ENCODE assay signal across 30 cellular contexts in genomic region chr6:75657327-75657726, GRCh38. TPM values are rescaled to one million over a fixed set of nuclear protein-coding genes. Genes with fewer than 3 reads are reported as not detected.
DNase-seq lines count a peak whose midpoint lies in the region; ATAC-seq and TF ChIP-seq lines count a peak whose summit lies in the region.
"Had no signal": no experiment of that assay in that cellular context is flagged by ENCODE, and none has a peak within 500 bp of the region (broad histone marks: within the 10 kb centered on the region; RNA-seq: fewer than 3 reads in every experiment).

No MANE protein-coding gene starts in this region.

- H3K4me3 Mint-ChIP-seq in activated CD8-positive, alpha-beta T cell treated with anti-CD3 and anti-CD28 coated beads for 36 hours: no peak overlapping the region
- no peak overlapping the region for H3K4me3 Mint-ChIP-seq in activated CD8-positive, alpha-beta T cell treated with anti-CD3 and anti-CD28 coated beads, Interleukin-2, amount 10 ng/mL, durations not matched to agents 7 days and 5 days
- H3K4me3 Mint-ChIP-seq in activated T-helper 17 cell treated with anti-CD3 and anti-CD28 coated beads, Interleukin-2, amount 50 U/mL, for 72 hours: no peak overlapping the region
- no peak overlapping the region for H3K4me3 Mint-ChIP-seq in memory B cell
- H3K4me3 Mint-ChIP-seq in stimulated activated effector memory CD8-positive, alpha-beta T cell treated with anti-CD3 and anti-CD28 coated beads, Interleukin-12 subunit alpha, Interleukin-12 subunit beta, amount 100 ng/mL, for 72 hours: no peak overlapping the region
- H3K4me3 Mint-ChIP-seq: activated naive CD8-positive, alpha-beta T cell treated with anti-CD3 and anti-CD28 coated beads for 36 hours; dendritic cell treated with granulocyte-macrophage colony-stimulating factor and Interleukin-4, amounts not matched to agents 40 ng/mL and 50 ng/mL, for 4 days; naive thymus-derived CD4-positive, alpha-beta T cell had no signal

- no peak for ATAC-seq in activated CD8-positive, alpha-beta T cell treated with anti-CD3 and anti-CD28 coated beads for 36 hours
- ATAC-seq in activated CD8-positive, alpha-beta T cell treated with anti-CD3 and anti-CD28 coated beads, Interleukin-2, amount 10 ng/mL, durations not matched to agents 7 days and 5 days: no peak
- ATAC-seq in activated T-helper 17 cell treated with anti-CD3 and anti-CD28 coated beads, Interleukin-2, amount 50 U/mL, for 72 hours (replicated peaks): no peak
- ATAC-seq in memory B cell (ENCODE audit: low read depth): no peak
- ATAC-seq in stimulated activated effector memory CD8-positive, alpha-beta T cell treated with anti-CD3 and anti-CD28 coated beads, Interleukin-12 subunit alpha, Interleukin-12 subunit beta, amount 100 ng/mL, for 72 hours: no peak
- ATAC-seq in GM21526 (IDR thresholded peaks at IDR 0.05; ENCODE audit: low FRiP score, unreplicated experiment): no peak
- ATAC-seq: gastrocnemius medialis; left ventricle myocardium superior; naive thymus-derived CD4-positive, alpha-beta T cell; Panc1 had no signal

- peaks cover 7% of the 10 kb centered on the region for H3K4me1 Mint-ChIP-seq in activated CD8-positive, alpha-beta T cell treated with anti-CD3 and anti-CD28 coated beads for 36 hours (ENCODE audit: low read depth)
- H3K4me1 Mint-ChIP-seq in activated CD8-positive, alpha-beta T cell treated with anti-CD3 and anti-CD28 coated beads, Interleukin-2, amount 10 ng/mL, durations not matched to agents 7 days and 5 days (ENCODE audit: low read depth): no peaks in the 10 kb centered on the region
- no peaks in the 10 kb centered on the region for H3K4me1 Mint-ChIP-seq in activated T-helper 17 cell treated with anti-CD3 and anti-CD28 coated beads, Interleukin-2, amount 50 U/mL, for 72 hours
- no peaks in the 10 kb centered on the region for H3K4me1 Mint-ChIP-seq in memory B cell
- H3K4me1 Mint-ChIP-seq in stimulated activated effector memory CD8-positive, alpha-beta T cell treated with anti-CD3 and anti-CD28 coated beads, Interleukin-12 subunit alpha, Interleukin-12 subunit beta, amount 100 ng/mL, for 72 hours: no peaks in the 10 kb centered on the region

- no peaks in the 10 kb centered on the region for H3K9me3 Mint-ChIP-seq in activated CD8-positive, alpha-beta T cell treated with anti-CD3 and anti-CD28 coated beads for 36 hours
- no peaks in the 10 kb centered on the region for H3K9me3 Mint-ChIP-seq in activated CD8-positive, alpha-beta T cell treated with anti-CD3 and anti-CD28 coated beads, Interleukin-2, amount 10 ng/mL, durations not matched to agents 7 days and 5 days (ENCODE audit: insufficient read depth)
- no peaks in the 10 kb centered on the region for H3K9me3 Mint-ChIP-seq in activated T-helper 17 cell treated with anti-CD3 and anti-CD28 coated beads, Interleukin-2, amount 50 U/mL, for 72 hours
- no peaks in the 10 kb centered on the region for H3K9me3 Mint-ChIP-seq in memory B cell
- no peaks in the 10 kb centered on the region for H3K9me3 Mint-ChIP-seq in stimulated activated effector memory CD8-positive, alpha-beta T cell treated with anti-CD3 and anti-CD28 coated beads, Interleukin-12 subunit alpha, Interleukin-12 subunit beta, amount 100 ng/mL, for 72 hours
- H3K9me3 Mint-ChIP-seq: activated naive CD8-positive, alpha-beta T cell treated with anti-CD3 and anti-CD28 coated beads for 36 hours; dendritic cell treated with granulocyte-macrophage colony-stimulating factor and Interleukin-4, amounts not matched to agents 40 ng/mL and 50 ng/mL, for 4 days had no signal

- no peak for TF ChIP-seq CTCF in activated CD8-positive, alpha-beta T cell treated with anti-CD3 and anti-CD28 coated beads for 36 hours (IDR thresholded peaks at IDR 0.05)

- intact Hi-C loops in activated CD8-positive, alpha-beta T cell treated with anti-CD3 and anti-CD28 coated beads for 36 hours (cut with micrococcal nuclease): no loop called here

- DNase-seq in activated CD8-positive, alpha-beta T cell treated with anti-CD3 and anti-CD28 coated beads for 36 hours: no peak
- DNase-seq in activated CD8-positive, alpha-beta T cell treated with anti-CD3 and anti-CD28 coated beads, Interleukin-2, amount 10 ng/mL, durations not matched to agents 7 days and 5 days: no peak
- DNase-seq in memory B cell (ENCODE audit: low spot score in 2 of 2) (no peak), NCI-H82 treated with DMSO at 0.1 percent for 48 hours (lab: John Stamatoyannopoulos, UW; ENCODE audit: unreplicated experiment) (no peak), SKM-1 treated with dmso at 0.1 percent for 144 hours (lab: John Stamatoyannopoulos, UW; ENCODE audit: unreplicated experiment) (no peak)
- DNase-seq in stimulated activated effector memory CD8-positive, alpha-beta T cell treated with anti-CD3 and anti-CD28 coated beads, Interleukin-12 subunit alpha, Interleukin-12 subunit beta, amount 100 ng/mL, for 72 hours (ENCODE audit: low spot score in 2 of 2): no peak
- DNase-seq: 8988T; activated CD4-positive, alpha-beta T cell treated with anti-CD3 and anti-CD28 coated beads, Interleukin-2, amount 50 U/mL, for 48 hours; activated CD4-positive, CD25-positive, alpha-beta regulatory T cell; activated CD8-positive, alpha-beta memory T cell treated with anti-CD3 and anti-CD28 coated beads, Interleukin-2, amount 50 U/mL, for 48 hours; activated naive CD8-positive, alpha-beta T cell treated with anti-CD3 and anti-CD28 coated beads for 36 hours; aorta; DMS53; gastrocnemius medialis; hypothalamus; left ventricle myocardium superior; naive thymus-derived CD4-positive, alpha-beta T cell; NCI-H1105; NCI-H1930; NCI-H524; NK-92 treated with Interleukin-12 subunit alpha and Interleukin-12 subunit beta, amount 100 ng/mL, for 24 hours; posterior cingulate gyrus; SHP77 treated with DMSO at 0.1 percent for 48 hours; sigmoid colon; stimulated activated CD4-positive, alpha-beta T cell treated with anti-CD3 and anti-CD28 coated beads, Interleukin-4, amount 100 ng/mL, for 4 hours; stimulated activated naive CD4-positive, alpha-beta T cell had no signal

- H3K27me3 Mint-ChIP-seq in activated CD8-positive, alpha-beta T cell treated with anti-CD3 and anti-CD28 coated beads for 36 hours: no peaks in the 10 kb centered on the region
- no peaks in the 10 kb centered on the region for H3K27me3 Mint-ChIP-seq in activated CD8-positive, alpha-beta T cell treated with anti-CD3 and anti-CD28 coated beads, Interleukin-2, amount 10 ng/mL, durations not matched to agents 7 days and 5 days (ENCODE audit: low read depth)
- H3K27me3 Mint-ChIP-seq in activated T-helper 17 cell treated with anti-CD3 and anti-CD28 coated beads, Interleukin-2, amount 50 U/mL, for 72 hours: no peaks in the 10 kb centered on the region
- H3K27me3 Mint-ChIP-seq in memory B cell: no peaks in the 10 kb centered on the region
- H3K27me3 Mint-ChIP-seq: activated naive CD8-positive, alpha-beta T cell treated with anti-CD3 and anti-CD28 coated beads for 36 hours; dendritic cell treated with granulocyte-macrophage colony-stimulating factor and Interleukin-4, amounts not matched to agents 40 ng/mL and 50 ng/mL, for 4 days; naive thymus-derived CD4-positive, alpha-beta T cell had no signal

- CTCF ChIA-PET in activated CD8-positive, alpha-beta T cell treated with anti-CD3 and anti-CD28 coated beads for 36 hours (lab: Charles Lee): interaction anchor here (1.3 to 1.6 kb wide), 2 partner anchors 10 to 30 kb away, joined by 3 read pairs; no protein-coding TSS in a partner anchor
- CTCF ChIA-PET in activated CD8-positive, alpha-beta T cell treated with anti-CD3 and anti-CD28 coated beads, Interleukin-2, amount 10 ng/mL, durations not matched to agents 7 days and 5 days (lab: Charles Lee): interaction anchor here (1.2 kb wide), 1 partner anchor 10 kb away, joined by 4 read pairs; no protein-coding TSS in a partner anchor

- H3K36me3 Mint-ChIP-seq in activated CD8-positive, alpha-beta T cell treated with anti-CD3 and anti-CD28 coated beads for 36 hours (ENCODE audit: low read depth): peaks cover 41% of the 10 kb centered on the region
- H3K36me3 Mint-ChIP-seq in activated CD8-positive, alpha-beta T cell treated with anti-CD3 and anti-CD28 coated beads, Interleukin-2, amount 10 ng/mL, durations not matched to agents 7 days and 5 days (ENCODE audit: low read depth): peaks cover 40% of the 10 kb centered on the region
- H3K36me3 Mint-ChIP-seq in activated T-helper 17 cell treated with anti-CD3 and anti-CD28 coated beads, Interleukin-2, amount 50 U/mL, for 72 hours (ENCODE audit: low read depth): peaks cover 94% of the 10 kb centered on the region
- H3K36me3 Mint-ChIP-seq in memory B cell: peaks cover 28% of the 10 kb centered on the region
- peaks cover 94% of the 10 kb centered on the region for H3K36me3 Mint-ChIP-seq in stimulated activated effector memory CD8-positive, alpha-beta T cell treated with anti-CD3 and anti-CD28 coated beads, Interleukin-12 subunit alpha, Interleukin-12 subunit beta, amount 100 ng/mL, for 72 hours

- H3K27ac Mint-ChIP-seq in activated CD8-positive, alpha-beta T cell treated with anti-CD3 and anti-CD28 coated beads for 36 hours: peak overlapping the region; percentile 26
- H3K27ac Mint-ChIP-seq in activated CD8-positive, alpha-beta T cell treated with anti-CD3 and anti-CD28 coated beads, Interleukin-2, amount 10 ng/mL, durations not matched to agents 7 days and 5 days: no peak overlapping the region
- peak overlapping the region; percentile 1 for H3K27ac Mint-ChIP-seq in activated T-helper 17 cell treated with anti-CD3 and anti-CD28 coated beads, Interleukin-2, amount 50 U/mL, for 72 hours
- peak overlapping the region; percentile 21 for H3K27ac Mint-ChIP-seq in memory B cell
- H3K27ac Mint-ChIP-seq in stimulated activated effector memory CD8-positive, alpha-beta T cell treated with anti-CD3 and anti-CD28 coated beads, Interleukin-12 subunit alpha, Interleukin-12 subunit beta, amount 100 ng/mL, for 72 hours: peak overlapping the region; percentile 17
- H3K27ac Mint-ChIP-seq: dendritic cell treated with granulocyte-macrophage colony-stimulating factor and Interleukin-4, amounts not matched to agents 40 ng/mL and 50 ng/mL, for 4 days had no signal

- POLR2A ChIA-PET in activated CD8-positive, alpha-beta T cell treated with anti-CD3 and anti-CD28 coated beads for 36 hours (lab: Charles Lee): interaction anchor here (0.6 to 1.6 kb wide), 4 partner anchors 12 to 328 kb away, joined by 3 read pairs; partner anchors contain the start of gene SENP6
- POLR2A ChIA-PET in activated CD8-positive, alpha-beta T cell treated with anti-CD3 and anti-CD28 coated beads, Interleukin-2, amount 10 ng/mL, durations not matched to agents 7 days and 5 days (lab: Charles Lee): no interaction called here

RNA-seq across cellular contexts. Expression of gene SENP6, which starts 55.6 kb away (rescaled TPM):
- 10 to 100 TPM; 70.2 to 72.0 TPM for total RNA-seq in activated CD8-positive, alpha-beta T cell treated with anti-CD3 and anti-CD28 coated beads for 36 hours
- total RNA-seq in activated CD8-positive, alpha-beta T cell treated with anti-CD3 and anti-CD28 coated beads, Interleukin-2, amount 10 ng/mL, durations not matched to agents 7 days and 5 days: 10 to 100 TPM; 66.2 to 68.9 TPM
- 10 to 100 TPM; 60.0 to 68.3 TPM for total RNA-seq in activated T-helper 17 cell treated with anti-CD3 and anti-CD28 coated beads, Interleukin-2, amount 50 U/mL, for 72 hours
